ENCODE assay signal across 15 cellular contexts in the genomic region with DNA sequence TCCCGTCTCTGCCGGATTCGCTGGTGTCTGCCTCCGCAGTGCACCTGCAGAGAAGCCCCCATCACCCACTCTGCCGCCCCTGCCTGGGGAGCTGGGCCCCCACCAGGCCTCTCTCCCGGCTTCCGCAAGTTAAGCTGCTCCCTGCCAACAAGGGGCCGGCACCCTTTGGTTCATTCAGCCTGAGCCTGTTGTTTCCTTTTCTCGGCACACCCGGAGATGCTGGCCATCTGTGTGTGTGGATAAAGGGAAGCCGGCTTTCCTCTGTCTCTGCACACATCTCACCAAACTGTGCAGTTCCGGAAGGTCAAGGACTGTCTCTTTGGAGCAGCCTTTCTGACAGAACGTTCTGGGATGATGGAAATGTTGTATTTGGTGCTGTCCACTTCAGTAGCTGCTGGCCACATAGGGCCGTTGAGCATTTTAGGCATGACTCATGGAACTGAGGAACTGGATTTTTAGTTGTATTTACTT. TPM values are rescaled to one million over a fixed set of nuclear protein-coding genes. Genes with fewer than 3 reads are reported as not detected.
DNase-seq lines count a peak whose midpoint lies in the region; ATAC-seq, FAIRE-seq and TF ChIP-seq lines count a peak whose summit lies in the region.
"Had no signal": no experiment of that assay in that cellular context is flagged by ENCODE, and none has a peak within 500 bp of the region (broad histone marks: within the 10 kb centered on the region; RNA-seq: fewer than 3 reads in every experiment).

No MANE protein-coding gene starts in this region.

- ATAC-seq in right cardiac atrium: no peak
- ATAC-seq in HG03565 (IDR thresholded peaks at IDR 0.05; ENCODE audit: unreplicated experiment): no peak
- no peak for ATAC-seq in GM21717 (IDR thresholded peaks at IDR 0.05; ENCODE audit: unreplicated experiment)
- ATAC-seq in pancreas: no peak

- 53% methylated on average over 14 of the region's 14 CpGs for WGBS in right cardiac atrium
- WGBS in pancreas, 2 donors: 81 to 82% methylated on average over 14 of the region's 14 CpGs

- intact Hi-C loops in right cardiac atrium (cut with DNase I) (loop anchor here in 1 of 4 donors (5.0 kb wide), 1 partner anchor 64 kb away; no protein-coding TSS in a partner anchor), pancreas (cut with DNase I) (no loop called here)

- H3K9me3 ChIP-seq in cardiac muscle cell (ENCODE audit: low read depth) (no peaks in the 10 kb centered on the region), right cardiac atrium (ENCODE audit: control insufficient read depth, low read length) (no peaks in the 10 kb centered on the region), pancreas (no peaks in the 10 kb centered on the region)
- H3K9me3 ChIP-seq: Peyer's patch had no signal

- no peak for TF ChIP-seq CTCF in cardiac muscle cell (IDR thresholded peaks at IDR 0.05; ENCODE audit: low read depth, low read length)
- TF ChIP-seq CTCF in pancreas (IDR thresholded peaks at IDR 0.05): no peak

- H3K27me3 ChIP-seq in cardiac muscle cell: no peaks in the 10 kb centered on the region
- H3K27me3 ChIP-seq in right cardiac atrium (ENCODE audit: control insufficient read depth, insufficient read depth): no peaks in the 10 kb centered on the region
- no peaks in the 10 kb centered on the region for H3K27me3 ChIP-seq in pancreas
- H3K27me3 ChIP-seq: Peyer's patch had no signal

- H3K27ac ChIP-seq in cardiac muscle cell (peak overlapping the region; percentile 30), right cardiac atrium (ENCODE audit: low read length) (no peak overlapping the region), pancreas (no peak overlapping the region)

- H3K36me3 ChIP-seq in cardiac muscle cell: no peaks in the 10 kb centered on the region
- H3K36me3 ChIP-seq in pancreas: no peaks in the 10 kb centered on the region
- H3K36me3 ChIP-seq: Peyer's patch had no signal

- H3K4me3 ChIP-seq in cardiac muscle cell: no peak overlapping the region
- no peak overlapping the region for H3K4me3 ChIP-seq in right cardiac atrium (ENCODE audit: low read length)
- no peak overlapping the region for H3K4me3 ChIP-seq in pancreas
- H3K4me3 ChIP-seq: Peyer's patch had no signal

- H3K4me1 ChIP-seq in cardiac muscle cell (ENCODE audit: low read depth) (peaks cover 26% of the 10 kb centered on the region), right cardiac atrium (ENCODE audit: control insufficient read depth, insufficient read depth, low read length) (peaks cover 8% of the 10 kb centered on the region), pancreas (peaks cover 0 to 6% (median 4%) of the 10 kb centered on the region in 3 donors)

- FAIRE-seq in pancreas (lab: Jason Lieb, UNC): no peak

- DNase-seq in cardiac muscle cell (ENCODE audit: low read depth in 1 of 2, low spot score in 1 of 2) (no peak), right cardiac atrium (no peak), astrocyte of the hippocampus (ENCODE audit: low read depth, low spot score) (peak; percentile 63), kidney tubule cell (ENCODE audit: low spot score) (peak; percentile 18), pancreas (no peak), DMS53 (lab: John Stamatoyannopoulos, UW) (no peak)
- DNase-seq: activated CD4-positive, alpha-beta memory T cell treated with anti-CD3 and anti-CD28 coated beads, Interleukin-2, amount 10 ng/mL, durations not matched to agents 7 days and 5 days; activated naive CD4-positive, alpha-beta T cell treated with anti-CD3 and anti-CD28 coated beads for 36 hours; left cardiac atrium; NCI-H345; stimulated activated CD4-positive, alpha-beta T cell treated with anti-CD3 and anti-CD28 coated beads, Interleukin-12 subunit alpha, Interleukin-12 subunit beta, amount 100 ng/mL, for 4 hours; T-helper 2 cell had no signal

RNA-seq across cellular contexts. Expression of gene MAPK8IP3, which starts 6.8 kb away (rescaled TPM):
- total RNA-seq in cardiac muscle cell: 109 and 127 TPM in 2 replicates
- 57.1 and 75.2 TPM in 2 replicates for polyA plus RNA-seq in cardiac muscle cell
- total RNA-seq in right cardiac atrium: 10 to 100 TPM; 71.1 to 87.6 (median 79.8) TPM
- 69.3 TPM for polyA plus RNA-seq in right cardiac atrium
- total RNA-seq in pancreas: 10 to 100 TPM; 25.5 to 51.8 (median 40.1) TPM
- polyA plus RNA-seq in pancreas: 100 to 1,000 TPM in 1 of 2 donors, 10 to 100 TPM in 1; 94.9 to 244 TPM

RNA-seq across cellular contexts. Expression of gene JPT2, which starts 34.7 kb away (rescaled TPM):
- 34.5 and 45.1 TPM in 2 replicates for total RNA-seq in cardiac muscle cell
- 10.0 and 10.6 TPM in 2 replicates for polyA plus RNA-seq in cardiac muscle cell
- total RNA-seq in right cardiac atrium: 10 to 100 TPM; 18.5 to 38.3 (median 25.3) TPM
- polyA plus RNA-seq in right cardiac atrium: 11.9 TPM
- total RNA-seq in pancreas: 10 to 100 TPM; 21.7 to 49.3 (median 32.4) TPM
- 10 to 100 TPM; 13.5 to 22.2 TPM for polyA plus RNA-seq in pancreas

RNA-seq across cellular contexts. Expression of gene NME3, which starts 58.5 kb away (rescaled TPM):
- total RNA-seq in cardiac muscle cell: 72.2 and 106 TPM in 2 replicates
- 76.9 and 112 TPM in 2 replicates for polyA plus RNA-seq in cardiac muscle cell
- 10 to 100 TPM; 36.5 to 55.4 (median 47.4) TPM for total RNA-seq in right cardiac atrium
- 75.2 TPM for polyA plus RNA-seq in right cardiac atrium
- 10 to 100 TPM; 27.4 to 37.8 (median 30.4) TPM for total RNA-seq in pancreas
- 100 to 1,000 TPM; 232 to 297 TPM for polyA plus RNA-seq in pancreas

RNA-seq across cellular contexts. Expression of gene EME2, which starts 59.8 kb away (rescaled TPM):
- total RNA-seq in cardiac muscle cell: 19.3 and 42.7 TPM in 2 replicates
- polyA plus RNA-seq in cardiac muscle cell: 13.2 and 18.7 TPM in 2 replicates
- total RNA-seq in right cardiac atrium: 10 to 100 TPM in 2 of 4 donors, 1 to 10 TPM in 2; 8.1 to 11.3 (median 9.8) TPM
- 6.3 TPM for polyA plus RNA-seq in right cardiac atrium
- 1 to 10 TPM; 4.7 to 10.0 (median 6.8) TPM for total RNA-seq in pancreas
- polyA plus RNA-seq in pancreas: 10 to 100 TPM; 18.4 to 37.9 TPM

Comparison
In these comparisons a context has a peak if more than half of its experiments do, and no peak if none do; other contexts are left out.
1. DNase-seq: peak in astrocyte of the hippocampus (single experiment) and kidney tubule cell (single experiment); none in cardiac muscle cell (0 of 2), right cardiac atrium (0 of 3), pancreas (0 of 6) and DMS53 (single experiment).